Comparison of ENCODE assay signal across 11 cellular contexts in the genomic region with DNA sequence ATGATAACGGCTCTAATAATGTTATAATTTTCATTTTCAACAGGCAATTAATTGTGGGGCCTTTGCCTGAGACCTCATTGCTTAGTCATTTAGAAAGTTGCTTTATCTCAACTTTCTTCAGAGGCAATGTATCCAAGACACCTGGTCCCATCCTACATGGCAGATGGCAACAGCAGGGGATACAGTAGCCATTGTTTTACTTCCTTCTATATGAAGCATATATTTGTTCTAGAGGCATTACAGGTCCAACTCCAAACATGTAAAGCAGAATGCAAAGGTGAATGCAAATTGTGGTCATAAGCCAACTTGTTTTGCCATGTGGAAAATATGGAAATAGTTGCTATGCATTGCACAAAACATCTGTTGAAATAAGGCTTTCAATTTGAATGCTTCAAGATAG.
DNase-seq lines count a peak whose midpoint lies in the region; ATAC-seq lines count a peak whose summit lies in the region.
"Had no signal": no experiment of that assay in that cellular context is flagged by ENCODE, and none has a peak within 500 bp of the region (broad histone marks: within the 10 kb centered on the region; RNA-seq: fewer than 3 reads in every experiment).

No MANE protein-coding gene starts in this region.

- peak overlapping the region; percentile 28; the same call in 1 of the 2 replicates for H3K4me3 ChIP-seq in GM08714 (ENCODE audit: low read length)

- ATAC-seq in GM19328 (IDR thresholded peaks at IDR 0.05; ENCODE audit: unreplicated experiment) (peak; percentile 45), HG02938 (IDR thresholded peaks at IDR 0.05; ENCODE audit: unreplicated experiment) (peak; percentile 44)

- DNase-seq in NCI-H2171 (lab: John Stamatoyannopoulos, UW): peak; percentile 57
- no peak for DNase-seq in kidney tubule cell (ENCODE audit: low spot score)
- DNase-seq in DMS53 (lab: John Stamatoyannopoulos, UW): no peak
- no peak for DNase-seq in Ammon's horn (ENCODE audit: low spot score)
- DNase-seq in GDM1 (lab: John Stamatoyannopoulos, UW): no peak
- DNase-seq: activated naive CD4-positive, alpha-beta T cell treated with anti-CD3 and anti-CD28 coated beads, Interleukin-2, amount 50 U/mL, for 16 hours; CD4-positive, alpha-beta memory T cell; hypothalamus had no signal
